ENCODE assay signal across 2 cellular contexts in the genomic region with DNA sequence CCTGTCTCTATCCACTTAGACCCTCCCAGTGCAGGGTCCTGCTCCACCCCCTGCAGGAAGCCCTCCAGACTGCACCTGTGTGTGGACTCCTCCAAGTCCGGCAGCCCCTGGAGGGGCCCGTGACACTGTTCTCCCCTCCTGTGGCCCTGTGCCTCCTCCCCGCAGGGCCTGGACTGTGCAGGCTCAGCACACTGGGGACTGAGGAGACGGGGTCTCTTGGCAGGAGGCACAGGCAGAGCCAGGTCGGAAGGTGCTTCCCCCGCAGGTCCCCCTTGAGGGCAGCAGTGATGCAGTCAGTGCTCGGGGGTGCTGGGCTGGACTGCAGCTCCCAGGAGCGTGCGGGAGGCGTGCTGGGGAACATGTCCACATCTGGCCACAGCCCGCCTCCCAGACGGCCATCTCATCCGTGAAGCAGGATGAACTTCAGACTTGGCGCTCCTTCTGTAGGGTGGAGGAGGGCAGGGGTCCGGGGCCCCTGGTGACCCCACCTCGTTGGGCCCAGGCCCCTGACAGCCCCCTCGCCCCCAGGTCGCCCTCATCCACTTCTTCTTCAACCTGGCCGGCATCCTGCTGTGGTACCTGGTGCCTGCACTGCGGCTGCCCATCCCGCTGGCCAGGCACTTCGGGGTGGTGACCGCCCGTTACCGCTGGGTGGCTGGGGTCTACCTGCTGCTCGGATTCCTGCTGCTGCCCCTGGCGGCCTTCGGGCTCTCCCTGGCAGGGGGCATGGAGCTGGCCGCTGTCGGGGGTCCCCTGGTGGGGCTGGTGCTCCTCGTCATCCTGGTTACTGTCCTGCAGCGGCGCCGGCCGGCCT.
TF ChIP-seq lines count a peak whose summit lies in the region.

No MANE protein-coding gene starts in this region.

TF ChIP-seq in IMR-90, 13 proteins besides CTCF, POLR2A, EP300 and RAD21:
- no peak for TF ChIP-seq RFX5 (IDR thresholded peaks at IDR 0.05; ENCODE audit: low read depth, low read length)
- TF ChIP-seq CEBPB (IDR thresholded peaks at IDR 0.05; ENCODE audit: low read depth, low read length) = no peak
- TF ChIP-seq NFE2L2 (IDR thresholded peaks at IDR 0.05; ENCODE audit: low read depth, low read length) = no peak
- TF ChIP-seq FOS (IDR thresholded peaks at IDR 0.05; ENCODE audit: low read depth, low read length) = no peak
- no peak for TF ChIP-seq MXI1 (IDR thresholded peaks at IDR 0.05; ENCODE audit: borderline replicate concordance, low read depth, low read length)
- TF ChIP-seq, protein P1, sequence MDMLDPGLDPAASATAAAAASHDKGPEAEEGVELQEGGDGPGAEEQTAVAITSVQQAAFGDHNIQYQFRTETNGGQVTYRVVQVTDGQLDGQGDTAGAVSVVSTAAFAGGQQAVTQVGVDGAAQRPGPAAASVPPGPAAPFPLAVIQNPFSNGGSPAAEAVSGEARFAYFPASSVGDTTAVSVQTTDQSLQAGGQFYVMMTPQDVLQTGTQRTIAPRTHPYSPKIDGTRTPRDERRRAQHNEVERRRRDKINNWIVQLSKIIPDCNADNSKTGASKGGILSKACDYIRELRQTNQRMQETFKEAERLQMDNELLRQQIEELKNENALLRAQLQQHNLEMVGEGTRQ (IDR thresholded peaks at IDR 0.05; ENCODE audit: low read depth, low read length) = no peak
- TF ChIP-seq SMC3 (IDR thresholded peaks at IDR 0.05; ENCODE audit: low read depth, low read length) = no peak
- no peak for TF ChIP-seq RCOR1 (IDR thresholded peaks at IDR 0.05; ENCODE audit: insufficient replicate concordance, low read length)
- TF ChIP-seq CHD1 (IDR thresholded peaks at IDR 0.05; ENCODE audit: low read depth, low read length) = no peak
- TF ChIP-seq BHLHE40 (IDR thresholded peaks at IDR 0.05; ENCODE audit: low read depth, low read length) = no peak

TF ChIP-seq in H1, 55 proteins besides CTCF, POLR2A, EP300 and RAD21:
- no peak for TF ChIP-seq POU5F1 (IDR thresholded peaks at IDR 0.05; ENCODE audit: low read depth, low read length)
- TF ChIP-seq, protein P2, sequence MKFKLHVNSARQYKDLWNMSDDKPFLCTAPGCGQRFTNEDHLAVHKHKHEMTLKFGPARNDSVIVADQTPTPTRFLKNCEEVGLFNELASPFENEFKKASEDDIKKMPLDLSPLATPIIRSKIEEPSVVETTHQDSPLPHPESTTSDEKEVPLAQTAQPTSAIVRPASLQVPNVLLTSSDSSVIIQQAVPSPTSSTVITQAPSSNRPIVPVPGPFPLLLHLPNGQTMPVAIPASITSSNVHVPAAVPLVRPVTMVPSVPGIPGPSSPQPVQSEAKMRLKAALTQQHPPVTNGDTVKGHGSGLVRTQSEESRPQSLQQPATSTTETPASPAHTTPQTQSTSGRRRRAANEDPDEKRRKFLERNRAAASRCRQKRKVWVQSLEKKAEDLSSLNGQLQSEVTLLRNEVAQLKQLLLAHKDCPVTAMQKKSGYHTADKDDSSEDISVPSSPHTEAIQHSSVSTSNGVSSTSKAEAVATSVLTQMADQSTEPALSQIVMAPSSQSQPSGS (IDR thresholded peaks at IDR 0.05; ENCODE audit: low read length) = no peak
- TF ChIP-seq MAFK (IDR thresholded peaks at IDR 0.05; ENCODE audit: low read depth, low read length) = no peak
- TF ChIP-seq TBP (IDR thresholded peaks at IDR 0.05; ENCODE audit: low read depth, low read length) = no peak
- TF ChIP-seq TCF12 (IDR thresholded peaks at IDR 0.05; ENCODE audit: low read depth, low read length) = no peak
- no peak for TF ChIP-seq SUZ12 (IDR thresholded peaks at IDR 0.05; ENCODE audit: low read length)
- TF ChIP-seq EZH2 (IDR thresholded peaks at IDR 0.05; ENCODE audit: low read depth, low read length, severe bottlenecking) = no peak
- no peak for TF ChIP-seq HDAC2 (IDR thresholded peaks at IDR 0.05; ENCODE audit: borderline replicate concordance in 1 of 2, low read depth in 2 of 2, low read length in 2 of 2)
- TF ChIP-seq NRF1 (IDR thresholded peaks at IDR 0.05; ENCODE audit: low read depth, low read length) = no peak
